ENCODE assay signal across 1 cellular context in genomic region chr6:12751694-12752304, GRCh38.
TF ChIP-seq lines count a peak whose summit lies in the region.

No MANE protein-coding gene starts in this region.

TF ChIP-seq in HepG2, 621 proteins besides CTCF, POLR2A, EP300 and RAD21 (continued from another document and continues in another):
- TF ChIP-seq ATF5 (CRISPR knock-in tag; IDR thresholded peaks at IDR 0.05; ENCODE audit: low read depth) (no peak), ZNF260 (CRISPR knock-in tag; IDR thresholded peaks at IDR 0.05; ENCODE audit: borderline replicate concordance, low read depth) (no peak), ZNF468 (CRISPR knock-in tag; IDR thresholded peaks at IDR 0.05) (no peak), NFYB (CRISPR knock-in tag; IDR thresholded peaks at IDR 0.05) (no peak), CHD2 (IDR thresholded peaks at IDR 0.05; ENCODE audit: low read depth, low read length) (no peak), ZZZ3 (CRISPR knock-in tag; IDR thresholded peaks at IDR 0.05; ENCODE audit: borderline replicate concordance) (no peak), MTA1 (CRISPR knock-in tag; IDR thresholded peaks at IDR 0.05; ENCODE audit: borderline replicate concordance) (no peak), MAZ (IDR thresholded peaks at IDR 0.05; ENCODE audit: borderline replicate concordance, low read depth, low read length) (no peak), MAZ (CRISPR knock-in tag; IDR thresholded peaks at IDR 0.05; ENCODE audit: low read depth) (no peak), ZNF589 (CRISPR knock-in tag; conservative IDR thresholded peaks at IDR 0.05) (0 out of 2 replicates have a peak, but pooled peaks have one; percentile 37), ZNF577 (CRISPR knock-in tag; IDR thresholded peaks at IDR 0.05; ENCODE audit: borderline replicate concordance, low read depth) (no peak), FLYWCH1 (CRISPR knock-in tag; IDR thresholded peaks at IDR 0.05) (no peak), MIER2 (CRISPR knock-in tag; IDR thresholded peaks at IDR 0.05) (peak; percentile 99), KAT2B (IDR thresholded peaks at IDR 0.05; ENCODE audit: borderline replicate concordance, low read depth, low read length) (no peak), ATM (IDR thresholded peaks at IDR 0.05; ENCODE audit: borderline replicate concordance) (no peak), MAX (IDR thresholded peaks at IDR 0.05) (no peak), PITX1 (CRISPR knock-in tag; IDR thresholded peaks at IDR 0.05) (no peak), ZNF710 (CRISPR knock-in tag; IDR thresholded peaks at IDR 0.05; ENCODE audit: borderline replicate concordance) (no peak), ZNF205 (CRISPR knock-in tag; IDR thresholded peaks at IDR 0.05) (0 out of 2 replicates have a peak, but pooled peaks have one; percentile 57), HIVEP1 (CRISPR knock-in tag; IDR thresholded peaks at IDR 0.05) (no peak), NFE2L2 (IDR thresholded peaks at IDR 0.05; ENCODE audit: low read length) (no peak), GATAD2A (CRISPR knock-in tag; IDR thresholded peaks at IDR 0.05) (no peak), ZNF143 (CRISPR knock-in tag; IDR thresholded peaks at IDR 0.05) (no peak), TFE3 (CRISPR knock-in tag; IDR thresholded peaks at IDR 0.05) (peak; percentile 82), HNRNPH1 (optimal IDR thresholded peaks at IDR 0.05; ENCODE audit: low read depth, low read length) (no peak), JARID2 (CRISPR knock-in tag; IDR thresholded peaks at IDR 0.05; ENCODE audit: insufficient replicate concordance) (no peak), ZNF484 (CRISPR knock-in tag; IDR thresholded peaks at IDR 0.05; ENCODE audit: borderline replicate concordance, low read depth) (no peak), MYC (CRISPR knock-in tag; IDR thresholded peaks at IDR 0.05; ENCODE audit: borderline replicate concordance) (no peak), ZNF780A (CRISPR knock-in tag; IDR thresholded peaks at IDR 0.05) (no peak), ISL2 (CRISPR knock-in tag; IDR thresholded peaks at IDR 0.05) (no peak), ZNF775 (CRISPR knock-in tag; IDR thresholded peaks at IDR 0.05; ENCODE audit: borderline replicate concordance) (no peak), ZNF562 (CRISPR knock-in tag; IDR thresholded peaks at IDR 0.05; ENCODE audit: borderline replicate concordance) (no peak), ZNF337 (CRISPR knock-in tag; IDR thresholded peaks at IDR 0.05; ENCODE audit: borderline replicate concordance, low read depth) (no peak), ZNF770 (CRISPR knock-in tag; IDR thresholded peaks at IDR 0.05) (no peak), HNF4A (CRISPR knock-in tag; IDR thresholded peaks at IDR 0.05) (no peak), HNF4G (IDR thresholded peaks at IDR 0.05; ENCODE audit: borderline replicate concordance, low read depth, low read length) (no peak), HNF4G (CRISPR knock-in tag; IDR thresholded peaks at IDR 0.05; ENCODE audit: borderline replicate concordance, low read depth) (no peak), NR0B2 (CRISPR knock-in tag; IDR thresholded peaks at IDR 0.05) (no peak), PREB (CRISPR knock-in tag; IDR thresholded peaks at IDR 0.05) (no peak), ZNF547 (CRISPR knock-in tag; IDR thresholded peaks at IDR 0.05) (no peak), CREBL2 (CRISPR knock-in tag; IDR thresholded peaks at IDR 0.05; ENCODE audit: borderline replicate concordance) (no peak), FUBP1 (CRISPR knock-in tag; IDR thresholded peaks at IDR 0.05; ENCODE audit: borderline replicate concordance) (no peak), U2AF2 (IDR thresholded peaks at IDR 0.05; ENCODE audit: low read depth, low read length) (no peak), ZFP36L1 (CRISPR knock-in tag; IDR thresholded peaks at IDR 0.05) (no peak), ZNF703 (CRISPR knock-in tag; IDR thresholded peaks at IDR 0.05; ENCODE audit: borderline replicate concordance) (no peak), PAX8 (CRISPR knock-in tag; IDR thresholded peaks at IDR 0.05; ENCODE audit: borderline replicate concordance) (no peak), ZBTB20 (CRISPR knock-in tag; IDR thresholded peaks at IDR 0.05; ENCODE audit: borderline replicate concordance, low read depth) (no peak; the same call in 1 of the 2 replicates), DNMT3B (CRISPR knock-in tag; conservative IDR thresholded peaks at IDR 0.05) (peak; percentile 87; the same call in 1 of the 2 replicates), MEIS1 (CRISPR knock-in tag; IDR thresholded peaks at IDR 0.05; ENCODE audit: borderline replicate concordance) (no peak), ZNF44 (CRISPR knock-in tag; IDR thresholded peaks at IDR 0.05) (no peak), HNF1A (IDR thresholded peaks at IDR 0.05; ENCODE audit: low read depth) (no peak), HNF1A (CRISPR knock-in tag; IDR thresholded peaks at IDR 0.05; ENCODE audit: borderline replicate concordance) (no peak), TRIM22 (IDR thresholded peaks at IDR 0.05) (no peak), YY1 (IDR thresholded peaks at IDR 0.05; ENCODE audit: insufficient read depth, insufficient replicate concordance, low read depth, low read length) (no peak)
